14 cellular contexts compared by ENCODE assay signal in the genomic region with DNA sequence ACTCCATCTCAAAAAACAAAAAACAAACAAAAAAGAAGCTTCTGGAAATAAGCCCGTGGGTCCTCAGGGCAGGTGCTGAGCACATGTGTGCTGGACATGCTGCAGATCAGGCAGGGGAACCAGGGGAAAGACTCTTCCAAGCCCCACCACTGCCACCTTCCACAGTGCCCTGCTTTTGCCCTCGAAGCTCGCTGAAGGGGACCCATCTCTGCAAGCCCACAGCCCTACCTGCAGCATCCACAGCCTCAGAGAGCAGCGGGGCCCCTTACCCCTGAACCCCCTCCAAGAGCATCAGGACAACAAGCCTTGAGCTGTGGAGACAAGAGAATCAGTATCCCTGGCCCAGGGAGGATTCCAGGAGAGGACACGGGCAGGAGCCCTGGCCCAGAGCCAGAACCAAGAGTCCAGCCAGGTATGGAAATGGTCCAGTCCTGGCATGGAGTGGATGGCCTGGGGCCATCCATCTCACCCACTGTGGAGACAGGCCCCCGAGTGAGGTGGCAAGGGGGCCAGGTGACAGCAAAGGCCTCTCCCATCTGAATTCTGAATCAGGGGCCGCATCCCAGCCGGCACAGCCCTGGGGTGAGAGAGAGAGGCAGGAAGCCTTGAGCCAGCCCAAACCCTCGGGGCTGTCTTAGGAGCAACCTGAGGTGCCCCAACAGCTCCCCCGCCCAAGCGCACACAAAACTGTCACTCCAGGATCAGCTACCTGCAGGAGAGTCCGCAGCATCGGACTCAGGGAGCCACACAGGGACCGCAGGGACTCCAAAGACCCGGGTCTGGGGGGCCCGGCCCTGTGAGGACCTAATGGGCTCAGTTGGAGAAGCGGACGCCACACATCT.
"Had no signal": no experiment of that assay in that cellular context is flagged by ENCODE, and none has a peak within 500 bp of the region (broad histone marks: within the 10 kb centered on the region; RNA-seq: fewer than 3 reads in every experiment).

No MANE protein-coding gene starts in this region.

- H3K4me3 ChIP-seq: esophagus squamous epithelium, mucosa of descending colon, right atrium auricular region, smooth muscle cell had no signal

- H3K4me1 ChIP-seq: esophagus squamous epithelium, right atrium auricular region had no signal

- H3K36me3 ChIP-seq: esophagus squamous epithelium, neutrophil, right atrium auricular region had no signal

- H3K27ac ChIP-seq: esophagus squamous epithelium, neutrophil, right atrium auricular region had no signal

- ATAC-seq: left colon; naive thymus-derived CD8-positive, alpha-beta T cell had no signal

- DNase-seq: esophagus squamous epithelium; foreskin fibroblast; kidney; mammary epithelial cell; mucosa of descending colon; naive thymus-derived CD8-positive, alpha-beta T cell; stimulated activated CD4-positive, alpha-beta T cell treated with anti-CD3 and anti-CD28 coated beads, Interleukin-2, amount 100 ng/mL, for 48 hours; stimulated activated naive CD4-positive, alpha-beta T cell treated with Interleukin-2 at 50 U/mL for 16 hours had no signal

- H3K4me3 Mint-ChIP-seq: dendritic cell treated with granulocyte-macrophage colony-stimulating factor and Interleukin-4, amounts not matched to agents 40 ng/mL and 50 ng/mL, for 4 days; naive thymus-derived CD8-positive, alpha-beta T cell; type B pancreatic cell had no signal

- H3K9me3 Mint-ChIP-seq: naive thymus-derived CD8-positive, alpha-beta T cell; type B pancreatic cell had no signal

- H3K4me1 Mint-ChIP-seq: naive thymus-derived CD8-positive, alpha-beta T cell had no signal

- H3K27me3 ChIP-seq: neutrophil, right atrium auricular region had no signal

- H3K27me3 Mint-ChIP-seq: naive thymus-derived CD8-positive, alpha-beta T cell; type B pancreatic cell had no signal

- H3K36me3 Mint-ChIP-seq: naive thymus-derived CD8-positive, alpha-beta T cell; type B pancreatic cell had no signal

- H3K27ac Mint-ChIP-seq: dendritic cell treated with granulocyte-macrophage colony-stimulating factor and Interleukin-4, amounts not matched to agents 40 ng/mL and 50 ng/mL, for 4 days; naive thymus-derived CD8-positive, alpha-beta T cell; type B pancreatic cell had no signal

- H3K9me3 ChIP-seq: esophagus squamous epithelium, mucosa of descending colon, neutrophil, right atrium auricular region had no signal
